1 cellular context compared by ENCODE assay signal in genomic region chr1:43592974-43593683, GRCh38.
A peak's percentile ranks its signal among the peaks of the same experiment; 100 is the strongest.
TF ChIP-seq lines count a peak whose summit lies in the region.

No MANE protein-coding gene starts in this region.

TF ChIP-seq in K562, 482 proteins besides CTCF, POLR2A, EP300 and RAD21 (continued from another document):
- TF ChIP-seq FOXJ3 (CRISPR knock-in tag; IDR thresholded peaks at IDR 0.05), result no peak
- TF ChIP-seq, protein P1, sequence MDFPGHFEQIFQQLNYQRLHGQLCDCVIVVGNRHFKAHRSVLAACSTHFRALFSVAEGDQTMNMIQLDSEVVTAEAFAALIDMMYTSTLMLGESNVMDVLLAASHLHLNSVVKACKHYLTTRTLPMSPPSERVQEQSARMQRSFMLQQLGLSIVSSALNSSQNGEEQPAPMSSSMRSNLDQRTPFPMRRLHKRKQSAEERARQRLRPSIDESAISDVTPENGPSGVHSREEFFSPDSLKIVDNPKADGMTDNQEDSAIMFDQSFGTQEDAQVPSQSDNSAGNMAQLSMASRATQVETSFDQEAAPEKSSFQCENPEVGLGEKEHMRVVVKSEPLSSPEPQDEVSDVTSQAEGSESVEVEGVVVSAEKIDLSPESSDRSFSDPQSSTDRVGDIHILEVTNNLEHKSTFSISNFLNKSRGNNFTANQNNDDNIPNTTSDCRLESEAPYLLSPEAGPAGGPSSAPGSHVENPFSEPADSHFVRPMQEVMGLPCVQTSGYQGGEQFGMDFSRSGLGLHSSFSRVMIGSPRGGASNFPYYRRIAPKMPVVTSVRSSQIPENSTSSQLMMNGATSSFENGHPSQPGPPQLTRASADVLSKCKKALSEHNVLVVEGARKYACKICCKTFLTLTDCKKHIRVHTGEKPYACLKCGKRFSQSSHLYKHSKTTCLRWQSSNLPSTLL (IDR thresholded peaks at IDR 0.05), result no peak
- TF ChIP-seq NR3C1 (CRISPR knock-in tag; IDR thresholded peaks at IDR 0.05), result no peak
- TF ChIP-seq GABPB2 (CRISPR knock-in tag; conservative IDR thresholded peaks at IDR 0.05), result no peak
- peak; percentile 32 for TF ChIP-seq CBFA2T2 (conservative IDR thresholded peaks at IDR 0.05)
- TF ChIP-seq ZNF592 (IDR thresholded peaks at IDR 0.05), result no peak
- 0 out of 2 replicates have a peak, but pooled peaks have one; percentile 18 for TF ChIP-seq L3MBTL2 (IDR thresholded peaks at IDR 0.05)
- no peak for TF ChIP-seq ATF7 (IDR thresholded peaks at IDR 0.05)
- no peak for TF ChIP-seq ZNF398 (CRISPR knock-in tag; IDR thresholded peaks at IDR 0.05)
- TF ChIP-seq MCM7 (IDR thresholded peaks at IDR 0.05), result no peak
- TF ChIP-seq RHOXF2B (CRISPR knock-in tag; conservative IDR thresholded peaks at IDR 0.05), result no peak
- no peak for TF ChIP-seq ZNF311 (CRISPR knock-in tag; IDR thresholded peaks at IDR 0.05)
- no peak for TF ChIP-seq RBM39 (optimal IDR thresholded peaks at IDR 0.05; ENCODE audit: low read depth, low read length)
- TF ChIP-seq, protein P2, sequence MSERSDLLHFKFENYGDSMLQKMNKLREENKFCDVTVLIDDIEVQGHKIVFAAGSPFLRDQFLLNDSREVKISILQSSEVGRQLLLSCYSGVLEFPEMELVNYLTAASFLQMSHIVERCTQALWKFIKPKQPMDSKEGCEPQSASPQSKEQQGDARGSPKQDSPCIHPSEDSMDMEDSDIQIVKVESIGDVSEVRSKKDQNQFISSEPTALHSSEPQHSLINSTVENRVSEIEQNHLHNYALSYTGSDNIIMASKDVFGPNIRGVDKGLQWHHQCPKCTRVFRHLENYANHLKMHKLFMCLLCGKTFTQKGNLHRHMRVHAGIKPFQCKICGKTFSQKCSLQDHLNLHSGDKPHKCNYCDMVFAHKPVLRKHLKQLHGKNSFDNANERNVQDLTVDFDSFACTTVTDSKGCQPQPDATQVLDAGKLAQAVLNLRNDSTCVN (CRISPR knock-in tag; IDR thresholded peaks at IDR 0.05), result no peak
